ENCODE assay signal across 1 cellular context in genomic region chr3:12681586-12682371, GRCh38.
TF ChIP-seq lines count a peak whose summit lies in the region.

No MANE protein-coding gene starts in this region.

TF ChIP-seq in GM23338, 12 proteins besides CTCF, POLR2A, EP300 and RAD21 (continued from another document):
- TF ChIP-seq ZNF462 (CRISPR knock-in tag; IDR thresholded peaks at IDR 0.05) (no peak), STAT1 (IDR thresholded peaks at IDR 0.05; ENCODE audit: unreplicated experiment) (no peak), JUNB (IDR thresholded peaks at IDR 0.05; ENCODE audit: unreplicated experiment) (no peak), POLR2AphosphoS5 (IDR thresholded peaks at IDR 0.05; ENCODE audit: low read depth) (no peak), EZH2 (IDR thresholded peaks at IDR 0.05; ENCODE audit: low read depth, unreplicated experiment) (no peak), ZNF331 (CRISPR knock-in tag; IDR thresholded peaks at IDR 0.05; ENCODE audit: low read depth) (no peak), ETS1 (IDR thresholded peaks at IDR 0.05) (no peak), REST (IDR thresholded peaks at IDR 0.05; ENCODE audit: unreplicated experiment) (no peak)
